Comparison of ENCODE assay signal across 15 cellular contexts in the genomic region with DNA sequence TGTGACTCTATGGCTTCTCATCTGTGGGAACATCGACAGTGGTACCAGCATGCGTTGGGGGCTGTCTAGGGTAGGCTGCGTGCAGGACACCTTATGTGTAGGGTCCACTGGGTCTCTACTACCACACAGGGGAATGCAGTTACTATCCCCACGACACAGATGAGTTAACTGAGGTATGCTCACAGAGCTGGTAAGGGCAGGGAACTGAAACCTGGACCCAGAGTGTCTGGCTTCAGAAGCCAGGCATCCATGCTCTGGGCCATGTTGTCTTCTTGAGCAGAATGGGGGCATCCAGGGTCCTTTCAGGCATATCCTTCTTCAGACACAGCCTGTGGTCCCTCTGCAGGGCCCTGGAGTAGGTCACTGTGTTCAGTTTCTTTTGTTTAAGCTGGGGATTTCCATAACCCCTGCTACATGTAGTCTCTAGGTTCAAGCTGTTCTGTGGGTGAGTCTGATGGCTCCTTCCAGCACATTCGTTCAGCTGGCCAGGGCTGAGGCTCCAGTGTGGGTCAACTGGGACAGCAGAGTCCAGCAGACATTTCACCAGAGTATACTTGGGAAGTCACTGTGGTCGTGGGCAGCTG.
"Had no signal": no experiment of that assay in that cellular context is flagged by ENCODE, and none has a peak within 500 bp of the region (broad histone marks: within the 10 kb centered on the region; RNA-seq: fewer than 3 reads in every experiment).

No MANE protein-coding gene starts in this region.

- H3K9me3 Mint-ChIP-seq: activated CD4-positive, alpha-beta memory T cell treated with anti-CD3 and anti-CD28 coated beads, Interleukin-2, amount 10 ng/mL, durations not matched to agents 7 days and 5 days; activated T-cell treated with anti-CD3 and anti-CD28 coated beads, Interleukin-2, amount 50 U/mL, for 4 hours had no signal

- H3K27ac ChIP-seq: brain microvascular endothelial cell, dorsolateral prefrontal cortex, transverse colon, WERI-Rb-1 had no signal

- H3K36me3 ChIP-seq: brain microvascular endothelial cell, transverse colon, WERI-Rb-1 had no signal

- H3K27me3 ChIP-seq: brain microvascular endothelial cell, dorsolateral prefrontal cortex, transverse colon had no signal

- H3K4me3 ChIP-seq: dorsolateral prefrontal cortex, transverse colon had no signal

- DNase-seq: activated CD4-positive, alpha-beta memory T cell treated with anti-CD3 and anti-CD28 coated beads, Interleukin-2, amount 10 ng/mL, durations not matched to agents 7 days and 5 days; activated CD4-positive, alpha-beta T cell treated with anti-CD3 and anti-CD28 coated beads for 4 hours; activated effector memory CD4-positive, alpha-beta T cell treated with Interleukin-2 at 50 U/mL for 16 hours; activated naive CD4-positive, alpha-beta T cell treated with anti-CD3 and anti-CD28 coated beads, Interleukin-2, amount 50 U/mL, for 16 hours; activated T-cell treated with anti-CD3 and anti-CD28 coated beads, Interleukin-2, amount 50 U/mL, for 4 hours; aorta; brain microvascular endothelial cell; central memory CD4-positive, alpha-beta T cell; dorsolateral prefrontal cortex; left ventricle myocardium superior; nephron progenitor cell; nucleus accumbens; stimulated activated naive CD4-positive, alpha-beta T cell treated with Interleukin-2 at 50 U/mL for 16 hours; transverse colon; WERI-Rb-1 had no signal

- H3K27ac Mint-ChIP-seq: activated CD4-positive, alpha-beta memory T cell treated with anti-CD3 and anti-CD28 coated beads, Interleukin-2, amount 10 ng/mL, durations not matched to agents 7 days and 5 days; nephron progenitor cell had no signal

- H3K9me3 ChIP-seq: transverse colon had no signal

- H3K27me3 Mint-ChIP-seq: activated CD4-positive, alpha-beta memory T cell treated with anti-CD3 and anti-CD28 coated beads, Interleukin-2, amount 10 ng/mL, durations not matched to agents 7 days and 5 days had no signal

- H3K4me3 Mint-ChIP-seq: activated CD4-positive, alpha-beta memory T cell treated with anti-CD3 and anti-CD28 coated beads, Interleukin-2, amount 10 ng/mL, durations not matched to agents 7 days and 5 days; activated T-cell treated with anti-CD3 and anti-CD28 coated beads, Interleukin-2, amount 50 U/mL, for 4 hours; nephron progenitor cell had no signal

- ATAC-seq: activated T-cell treated with anti-CD3 and anti-CD28 coated beads, Interleukin-2, amount 50 U/mL, for 4 hours; left ventricle myocardium superior had no signal
